ENCODE assay signal across 15 cellular contexts in the genomic region with DNA sequence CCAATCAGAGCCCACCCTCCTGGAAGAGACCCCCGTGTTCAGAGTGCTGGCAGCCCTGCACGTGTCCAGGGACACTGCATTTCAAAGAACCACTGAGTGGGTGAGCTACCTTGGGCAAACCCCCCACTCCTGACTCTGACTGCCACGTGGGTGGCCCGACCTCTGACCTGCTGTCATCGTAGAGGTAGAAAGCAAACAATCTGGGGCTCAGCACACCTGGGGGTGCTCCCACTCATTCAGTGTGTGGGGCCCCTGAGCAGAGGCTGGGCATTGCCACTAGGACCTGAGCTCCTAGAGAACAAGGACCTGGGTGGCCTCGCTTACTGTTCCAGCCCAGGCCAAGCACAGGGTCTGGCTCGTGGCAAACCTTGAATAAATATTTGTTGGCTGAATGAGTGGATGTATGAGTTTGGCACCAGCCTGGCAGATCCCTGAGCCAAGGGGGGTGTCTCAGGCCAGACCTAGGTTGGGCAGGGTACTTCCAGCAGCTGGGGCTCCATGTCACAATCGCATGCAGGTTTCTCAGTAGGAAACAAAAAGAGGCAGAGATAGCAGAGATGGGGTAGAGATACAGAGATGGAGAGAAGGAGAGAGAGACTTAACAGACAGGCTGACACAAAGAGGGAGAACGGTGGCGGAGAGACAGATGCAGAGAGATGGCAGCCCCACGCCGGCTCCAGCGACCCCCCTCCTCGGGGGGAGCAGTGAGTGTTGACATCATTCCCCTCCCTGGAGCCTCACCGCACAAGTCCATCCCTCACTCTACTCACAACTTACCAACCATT. TPM values are rescaled to one million over a fixed set of nuclear protein-coding genes. Genes with fewer than 3 reads are reported as not detected.
A peak's percentile ranks its signal among the peaks of the same experiment; 100 is the strongest.
DNase-seq lines count a peak whose midpoint lies in the region; ATAC-seq and TF ChIP-seq lines count a peak whose summit lies in the region.
"Had no signal": no experiment of that assay in that cellular context is flagged by ENCODE, and none has a peak within 500 bp of the region (broad histone marks: within the 10 kb centered on the region; RNA-seq: fewer than 3 reads in every experiment).

No MANE protein-coding gene starts in this region.

- no peaks in the 10 kb centered on the region for H4K20me1 ChIP-seq in SK-N-SH (ENCODE audit: insufficient read depth)

- no peaks in the 10 kb centered on the region for H3F3A ChIP-seq in SK-N-SH (replicated peaks; ENCODE audit: insufficient read depth)

- TF ChIP-seq RAD21 in SK-N-SH (IDR thresholded peaks at IDR 0.05; ENCODE audit: low read length), result no peak

- peak; percentile 30 for DNase-seq in SK-N-SH
- DNase-seq in chondrocyte (ENCODE audit: low spot score), result peak; percentile 75
- no peak for DNase-seq in HT-29 (ENCODE audit: low spot score)
- DNase-seq in NCI-H2171 (lab: John Stamatoyannopoulos, UW), result no peak
- DNase-seq: cortex of kidney, DMS79 treated with DMSO at 0.1 percent for 48 hours, foreskin fibroblast, left ventricle myocardium superior, NCI-H2081 treated with DMSO at 0.1 percent for 48 hours, PC-3 had no signal

- H3K79me2 ChIP-seq in SK-N-SH (ENCODE audit: insufficient read depth) (no peaks in the 10 kb centered on the region), parathyroid adenoma (no peaks in the 10 kb centered on the region)

- H3K4me3 Mint-ChIP-seq in chondrocyte (ENCODE audit: unreplicated experiment), result no peak overlapping the region

- H3K27me3 ChIP-seq in SK-N-SH (ENCODE audit: insufficient read depth), result no peaks in the 10 kb centered on the region; the same call in 1 of the 2 replicates
- no peaks in the 10 kb centered on the region for H3K27me3 ChIP-seq in parathyroid adenoma (ENCODE audit: control insufficient read depth, insufficient read depth, low read length)

- H3K9me3 ChIP-seq in SK-N-SH, result no peaks in the 10 kb centered on the region
- no peaks in the 10 kb centered on the region for H3K9me3 ChIP-seq in parathyroid adenoma (ENCODE audit: control insufficient read depth, low read length)

- peaks cover 0 to 8% of the 10 kb centered on the region in 2 experiments; a peak in 1 of 4 replicates for H3K4me1 ChIP-seq in SK-N-SH (ENCODE audit: control insufficient read depth in 1 of 2, insufficient read depth in 2 of 2, low read depth in 1 of 2, low read length in 1 of 2)
- peaks cover 8% of the 10 kb centered on the region for H3K4me1 ChIP-seq in parathyroid adenoma

- H3K36me3 ChIP-seq in SK-N-SH (replicated peaks in 1 of 2; ENCODE audit: control insufficient read depth in 1 of 2, insufficient read depth in 2 of 2, low read length in 1 of 2), result no peaks in the 10 kb centered on the region
- no peaks in the 10 kb centered on the region for H3K36me3 ChIP-seq in parathyroid adenoma (ENCODE audit: control insufficient read depth, insufficient read depth, low read length)

- H3K4me3 ChIP-seq in SK-N-SH (ENCODE audit: low read depth in 2 of 2, low read length in 1 of 2), result no peak overlapping the region
- no peak overlapping the region for H3K4me3 ChIP-seq in parathyroid adenoma (ENCODE audit: low read depth, low read length)

- no peaks in the 10 kb centered on the region for H3K9me2 ChIP-seq in SK-N-SH

- WGBS in SK-N-SH (ENCODE audit: low lambda C conversion rate), result 51% methylated on average over 14 of the region's 15 CpGs

- TF ChIP-seq EP300 in SK-N-SH (IDR thresholded peaks at IDR 0.05; ENCODE audit: borderline replicate concordance in 1 of 2, low read depth in 1 of 2, low read length in 1 of 2), result no peak

- peaks cover 7% of the 10 kb centered on the region for H3K27me3 Mint-ChIP-seq in chondrocyte (ENCODE audit: low read depth)

- CTCF ChIA-PET in SK-N-SH (lab: Yijun Ruan, JAX), result interaction anchor here (0.6 to 2.0 kb wide), 3 partner anchors 11 to 90 kb away, joined by 3 to 6 read pairs (median 3); no protein-coding TSS in a partner anchor

- H3K4me2 ChIP-seq in SK-N-SH (no peak overlapping the region), parathyroid adenoma (ENCODE audit: low read length) (no peak overlapping the region)

- H3K27ac ChIP-seq in SK-N-SH (ENCODE audit: low read depth in 2 of 2, low read length in 1 of 2), result no peak overlapping the region
- no peak overlapping the region for H3K27ac ChIP-seq in parathyroid adenoma

- H2AFZ ChIP-seq in SK-N-SH (ENCODE audit: low read depth) (no peak overlapping the region), parathyroid adenoma (peak overlapping the region; percentile 78)

- no peak for TF ChIP-seq CTCF in SK-N-SH (IDR thresholded peaks at IDR 0.05)
- TF ChIP-seq CTCF in chondrocyte (IDR thresholded peaks at IDR 0.05), result no peak
- TF ChIP-seq CTCF in parathyroid adenoma (IDR thresholded peaks at IDR 0.05), result no peak

- no peaks in the 10 kb centered on the region for H3K9me3 Mint-ChIP-seq in chondrocyte (ENCODE audit: low read depth)

- POLR2A ChIA-PET in SK-N-SH (lab: Yijun Ruan, JAX), result no interaction called here

- H3K36me3 Mint-ChIP-seq in chondrocyte (ENCODE audit: low read depth), result no peaks in the 10 kb centered on the region

- H3K9ac ChIP-seq in SK-N-SH (no peak overlapping the region), parathyroid adenoma (no peak overlapping the region)

- H3K27ac Mint-ChIP-seq in chondrocyte (ENCODE audit: unreplicated experiment), result no peak overlapping the region

- no peaks in the 10 kb centered on the region for H3K4me1 Mint-ChIP-seq in chondrocyte (ENCODE audit: low read depth)

- ATAC-seq in SK-N-SH treated with all-trans-retinoic acid at 6 μM for 48 hours, result no peak
- peak; percentile 14 for ATAC-seq in HG03103 (IDR thresholded peaks at IDR 0.05; ENCODE audit: low read depth, unreplicated experiment)
- ATAC-seq in activated CD4-positive, CD25-positive, alpha-beta regulatory T cell treated with anti-CD3 and anti-CD28 coated beads, Interleukin-2, amount 50 U/mL, for 24 hours, result no peak
- ATAC-seq: PC-3 had no signal

TF ChIP-seq in SK-N-SH, 30 proteins besides CTCF, POLR2A, EP300 and RAD21 (continues in another document):
- TF ChIP-seq MAX (IDR thresholded peaks at IDR 0.05; ENCODE audit: low read depth) (no peak), FOSL2 (IDR thresholded peaks at IDR 0.05; ENCODE audit: borderline replicate concordance, low read depth) (no peak), EZH2phosphoT487 (IDR thresholded peaks at IDR 0.05; ENCODE audit: borderline replicate concordance, low read depth) (no peak), NRF1 (IDR thresholded peaks at IDR 0.05; ENCODE audit: low read depth, low read length) (no peak), TCF12 (IDR thresholded peaks at IDR 0.05) (no peak), GABPA (IDR thresholded peaks at IDR 0.05; ENCODE audit: low read depth) (no peak), TEAD4 (IDR thresholded peaks at IDR 0.05; ENCODE audit: borderline replicate concordance, insufficient read depth) (no peak), MXI1 (IDR thresholded peaks at IDR 0.05; ENCODE audit: low read depth, low read length) (no peak), NFIC (IDR thresholded peaks at IDR 0.05; ENCODE audit: borderline replicate concordance) (no peak), RCOR1 (IDR thresholded peaks at IDR 0.05; ENCODE audit: low read length) (no peak), MEF2A (IDR thresholded peaks at IDR 0.05; ENCODE audit: borderline replicate concordance, low read depth) (no peak)

TF ChIP-seq in SK-N-SH treated with all-trans-retinoic acid at 6 μM for 48 hours, 23 proteins besides CTCF, POLR2A, EP300 and RAD21 (continues in another document):
- TF ChIP-seq RARB (CRISPR knock-in tag; IDR thresholded peaks at IDR 0.05) (no peak), BACH2 (CRISPR knock-in tag; IDR thresholded peaks at IDR 0.05; ENCODE audit: borderline replicate concordance) (no peak), TCF4 (CRISPR knock-in tag; IDR thresholded peaks at IDR 0.05; ENCODE audit: borderline replicate concordance) (no peak), ZNF8 (CRISPR knock-in tag; IDR thresholded peaks at IDR 0.05) (no peak), OSR1 (CRISPR knock-in tag; IDR thresholded peaks at IDR 0.05) (no peak)
- TF ChIP-seq, protein P1, sequence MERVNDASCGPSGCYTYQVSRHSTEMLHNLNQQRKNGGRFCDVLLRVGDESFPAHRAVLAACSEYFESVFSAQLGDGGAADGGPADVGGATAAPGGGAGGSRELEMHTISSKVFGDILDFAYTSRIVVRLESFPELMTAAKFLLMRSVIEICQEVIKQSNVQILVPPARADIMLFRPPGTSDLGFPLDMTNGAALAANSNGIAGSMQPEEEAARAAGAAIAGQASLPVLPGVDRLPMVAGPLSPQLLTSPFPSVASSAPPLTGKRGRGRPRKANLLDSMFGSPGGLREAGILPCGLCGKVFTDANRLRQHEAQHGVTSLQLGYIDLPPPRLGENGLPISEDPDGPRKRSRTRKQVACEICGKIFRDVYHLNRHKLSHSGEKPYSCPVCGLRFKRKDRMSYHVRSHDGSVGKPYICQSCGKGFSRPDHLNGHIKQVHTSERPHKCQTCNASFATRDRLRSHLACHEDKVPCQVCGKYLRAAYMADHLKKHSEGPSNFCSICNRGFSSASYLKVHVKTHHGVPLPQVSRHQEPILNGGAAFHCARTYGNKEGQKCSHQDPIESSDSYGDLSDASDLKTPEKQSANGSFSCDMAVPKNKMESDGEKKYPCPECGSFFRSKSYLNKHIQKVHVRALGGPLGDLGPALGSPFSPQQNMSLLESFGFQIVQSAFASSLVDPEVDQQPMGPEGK (CRISPR knock-in tag; IDR thresholded peaks at IDR 0.05; ENCODE audit: borderline replicate concordance), result no peak

RNA-seq across cellular contexts. Expression of gene DRC7, which starts 5.4 kb away (rescaled TPM):
- polyA plus RNA-seq in SK-N-SH (2012; rRNA removed), result 0.58 and 0.94 TPM in 2 replicates
- 0.60 and 0.84 TPM in 2 replicates for polyA plus RNA-seq in SK-N-SH (2012; cell fraction: cytosol; rRNA removed)
- 1.2 and 2.2 TPM in 2 replicates for polyA plus RNA-seq in SK-N-SH (2012; cell fraction: nucleus; rRNA removed)
- total RNA-seq in chondrocyte, result not detected in 3 replicates
- not detected in 2 replicates for total RNA-seq in HT-29 (2014; rRNA removed; shearing (Covaris generic))
- total RNA-seq: A673, left ventricle myocardium superior, PC-3 had no signal

RNA-seq across cellular contexts. Expression of gene ADGRG3, which starts 21.1 kb away (rescaled TPM):
- not detected in 2 replicates for polyA plus RNA-seq in SK-N-SH (2012; rRNA removed)
- polyA plus RNA-seq in SK-N-SH (2012; cell fraction: cytosol; rRNA removed), result not detected in 2 replicates
- not detected in 2 replicates for polyA plus RNA-seq in SK-N-SH (2012; cell fraction: nucleus; rRNA removed)
- total RNA-seq in chondrocyte, result not detected in 3 replicates
- total RNA-seq in HT-29 (2014; rRNA removed; shearing (Covaris generic)), result not detected in 2 replicates
- total RNA-seq: A673, PC-3 had no signal

RNA-seq across cellular contexts. Expression of gene KATNB1, which starts 46.4 kb away (rescaled TPM):
- 39.2 and 43.7 TPM in 2 replicates for polyA plus RNA-seq in SK-N-SH (2012; rRNA removed)
- polyA plus RNA-seq in SK-N-SH (2012; cell fraction: cytosol; rRNA removed), result 12.0 and 20.7 TPM in 2 replicates
- polyA plus RNA-seq in SK-N-SH (2012; cell fraction: nucleus; rRNA removed), result 158 and 170 TPM in 2 replicates
- 14.0 to 20.6 TPM (median 14.7 TPM) in 3 replicates for total RNA-seq in chondrocyte
- total RNA-seq in HT-29 (2014; rRNA removed; shearing (Covaris generic)), result 80.2 and 92.7 TPM in 2 replicates

Comparison
In these comparisons a context has a peak if more than half of its experiments do, and no peak if none do; other contexts are left out.
1. DNase-seq: peak in SK-N-SH (single experiment) and chondrocyte (single experiment); none in HT-29 (single experiment) and NCI-H2171 (single experiment).